In the genomic region with DNA sequence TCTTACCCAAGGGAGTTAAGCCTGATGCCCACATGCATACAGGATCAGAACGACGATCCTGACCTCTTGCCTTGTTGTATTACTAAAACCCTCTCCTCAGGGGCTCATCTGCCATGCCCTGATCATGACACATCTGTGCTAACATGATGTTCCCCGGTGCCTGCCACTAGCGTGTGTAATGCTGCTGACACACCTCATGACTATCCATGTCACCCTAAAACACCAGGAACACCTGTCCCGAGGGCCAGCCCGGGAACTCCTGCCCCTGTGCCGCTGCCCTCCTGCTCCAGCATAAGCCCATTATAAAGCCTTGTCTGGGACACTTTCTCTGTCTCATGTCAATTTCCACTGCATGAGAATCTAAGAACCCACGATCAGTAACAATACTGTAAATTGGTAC, we compare ENCODE assay signal across 2 cellular contexts.
TF ChIP-seq lines count a peak whose summit lies in the region.

No MANE protein-coding gene starts in this region.

TF ChIP-seq in IMR-90, 13 proteins besides CTCF, POLR2A, EP300 and RAD21:
- no peak for TF ChIP-seq MXI1 (IDR thresholded peaks at IDR 0.05; ENCODE audit: borderline replicate concordance, low read depth, low read length)
- TF ChIP-seq RFX5 (IDR thresholded peaks at IDR 0.05; ENCODE audit: low read depth, low read length) = no peak

TF ChIP-seq in H1, 55 proteins besides CTCF, POLR2A, EP300 and RAD21:
- no peak for TF ChIP-seq YY1 (IDR thresholded peaks at IDR 0.05; ENCODE audit: low read depth, low read length)
- TF ChIP-seq NRF1 (IDR thresholded peaks at IDR 0.05; ENCODE audit: low read depth, low read length) = no peak
- no peak for TF ChIP-seq SP2 (IDR thresholded peaks at IDR 0.05; ENCODE audit: low read length)
- TF ChIP-seq SUZ12 (IDR thresholded peaks at IDR 0.05; ENCODE audit: low read length) = no peak
- TF ChIP-seq BRCA1 (IDR thresholded peaks at IDR 0.05; ENCODE audit: low read depth, low read length) = no peak
- no peak for TF ChIP-seq MAFK (IDR thresholded peaks at IDR 0.05; ENCODE audit: low read depth, low read length)
- TF ChIP-seq RXRA (IDR thresholded peaks at IDR 0.05; ENCODE audit: insufficient read depth, low read depth, low read length) = no peak
- TF ChIP-seq, protein P1, sequence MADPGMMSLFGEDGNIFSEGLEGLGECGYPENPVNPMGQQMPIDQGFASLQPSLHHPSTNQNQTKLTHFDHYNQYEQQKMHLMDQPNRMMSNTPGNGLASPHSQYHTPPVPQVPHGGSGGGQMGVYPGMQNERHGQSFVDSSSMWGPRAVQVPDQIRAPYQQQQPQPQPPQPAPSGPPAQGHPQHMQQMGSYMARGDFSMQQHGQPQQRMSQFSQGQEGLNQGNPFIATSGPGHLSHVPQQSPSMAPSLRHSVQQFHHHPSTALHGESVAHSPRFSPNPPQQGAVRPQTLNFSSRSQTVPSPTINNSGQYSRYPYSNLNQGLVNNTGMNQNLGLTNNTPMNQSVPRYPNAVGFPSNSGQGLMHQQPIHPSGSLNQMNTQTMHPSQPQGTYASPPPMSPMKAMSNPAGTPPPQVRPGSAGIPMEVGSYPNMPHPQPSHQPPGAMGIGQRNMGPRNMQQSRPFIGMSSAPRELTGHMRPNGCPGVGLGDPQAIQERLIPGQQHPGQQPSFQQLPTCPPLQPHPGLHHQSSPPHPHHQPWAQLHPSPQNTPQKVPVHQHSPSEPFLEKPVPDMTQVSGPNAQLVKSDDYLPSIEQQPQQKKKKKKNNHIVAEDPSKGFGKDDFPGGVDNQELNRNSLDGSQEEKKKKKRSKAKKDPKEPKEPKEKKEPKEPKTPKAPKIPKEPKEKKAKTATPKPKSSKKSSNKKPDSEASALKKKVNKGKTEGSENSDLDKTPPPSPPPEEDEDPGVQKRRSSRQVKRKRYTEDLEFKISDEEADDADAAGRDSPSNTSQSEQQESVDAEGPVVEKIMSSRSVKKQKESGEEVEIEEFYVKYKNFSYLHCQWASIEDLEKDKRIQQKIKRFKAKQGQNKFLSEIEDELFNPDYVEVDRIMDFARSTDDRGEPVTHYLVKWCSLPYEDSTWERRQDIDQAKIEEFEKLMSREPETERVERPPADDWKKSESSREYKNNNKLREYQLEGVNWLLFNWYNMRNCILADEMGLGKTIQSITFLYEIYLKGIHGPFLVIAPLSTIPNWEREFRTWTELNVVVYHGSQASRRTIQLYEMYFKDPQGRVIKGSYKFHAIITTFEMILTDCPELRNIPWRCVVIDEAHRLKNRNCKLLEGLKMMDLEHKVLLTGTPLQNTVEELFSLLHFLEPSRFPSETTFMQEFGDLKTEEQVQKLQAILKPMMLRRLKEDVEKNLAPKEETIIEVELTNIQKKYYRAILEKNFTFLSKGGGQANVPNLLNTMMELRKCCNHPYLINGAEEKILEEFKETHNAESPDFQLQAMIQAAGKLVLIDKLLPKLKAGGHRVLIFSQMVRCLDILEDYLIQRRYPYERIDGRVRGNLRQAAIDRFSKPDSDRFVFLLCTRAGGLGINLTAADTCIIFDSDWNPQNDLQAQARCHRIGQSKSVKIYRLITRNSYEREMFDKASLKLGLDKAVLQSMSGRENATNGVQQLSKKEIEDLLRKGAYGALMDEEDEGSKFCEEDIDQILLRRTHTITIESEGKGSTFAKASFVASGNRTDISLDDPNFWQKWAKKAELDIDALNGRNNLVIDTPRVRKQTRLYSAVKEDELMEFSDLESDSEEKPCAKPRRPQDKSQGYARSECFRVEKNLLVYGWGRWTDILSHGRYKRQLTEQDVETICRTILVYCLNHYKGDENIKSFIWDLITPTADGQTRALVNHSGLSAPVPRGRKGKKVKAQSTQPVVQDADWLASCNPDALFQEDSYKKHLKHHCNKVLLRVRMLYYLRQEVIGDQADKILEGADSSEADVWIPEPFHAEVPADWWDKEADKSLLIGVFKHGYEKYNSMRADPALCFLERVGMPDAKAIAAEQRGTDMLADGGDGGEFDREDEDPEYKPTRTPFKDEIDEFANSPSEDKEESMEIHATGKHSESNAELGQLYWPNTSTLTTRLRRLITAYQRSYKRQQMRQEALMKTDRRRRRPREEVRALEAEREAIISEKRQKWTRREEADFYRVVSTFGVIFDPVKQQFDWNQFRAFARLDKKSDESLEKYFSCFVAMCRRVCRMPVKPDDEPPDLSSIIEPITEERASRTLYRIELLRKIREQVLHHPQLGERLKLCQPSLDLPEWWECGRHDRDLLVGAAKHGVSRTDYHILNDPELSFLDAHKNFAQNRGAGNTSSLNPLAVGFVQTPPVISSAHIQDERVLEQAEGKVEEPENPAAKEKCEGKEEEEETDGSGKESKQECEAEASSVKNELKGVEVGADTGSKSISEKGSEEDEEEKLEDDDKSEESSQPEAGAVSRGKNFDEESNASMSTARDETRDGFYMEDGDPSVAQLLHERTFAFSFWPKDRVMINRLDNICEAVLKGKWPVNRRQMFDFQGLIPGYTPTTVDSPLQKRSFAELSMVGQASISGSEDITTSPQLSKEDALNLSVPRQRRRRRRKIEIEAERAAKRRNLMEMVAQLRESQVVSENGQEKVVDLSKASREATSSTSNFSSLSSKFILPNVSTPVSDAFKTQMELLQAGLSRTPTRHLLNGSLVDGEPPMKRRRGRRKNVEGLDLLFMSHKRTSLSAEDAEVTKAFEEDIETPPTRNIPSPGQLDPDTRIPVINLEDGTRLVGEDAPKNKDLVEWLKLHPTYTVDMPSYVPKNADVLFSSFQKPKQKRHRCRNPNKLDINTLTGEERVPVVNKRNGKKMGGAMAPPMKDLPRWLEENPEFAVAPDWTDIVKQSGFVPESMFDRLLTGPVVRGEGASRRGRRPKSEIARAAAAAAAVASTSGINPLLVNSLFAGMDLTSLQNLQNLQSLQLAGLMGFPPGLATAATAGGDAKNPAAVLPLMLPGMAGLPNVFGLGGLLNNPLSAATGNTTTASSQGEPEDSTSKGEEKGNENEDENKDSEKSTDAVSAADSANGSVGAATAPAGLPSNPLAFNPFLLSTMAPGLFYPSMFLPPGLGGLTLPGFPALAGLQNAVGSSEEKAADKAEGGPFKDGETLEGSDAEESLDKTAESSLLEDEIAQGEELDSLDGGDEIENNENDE (IDR thresholded peaks at IDR 0.05; ENCODE audit: insufficient replicate concordance, low read length) = no peak
